1 cellular context compared by ENCODE assay signal in the genomic region with DNA sequence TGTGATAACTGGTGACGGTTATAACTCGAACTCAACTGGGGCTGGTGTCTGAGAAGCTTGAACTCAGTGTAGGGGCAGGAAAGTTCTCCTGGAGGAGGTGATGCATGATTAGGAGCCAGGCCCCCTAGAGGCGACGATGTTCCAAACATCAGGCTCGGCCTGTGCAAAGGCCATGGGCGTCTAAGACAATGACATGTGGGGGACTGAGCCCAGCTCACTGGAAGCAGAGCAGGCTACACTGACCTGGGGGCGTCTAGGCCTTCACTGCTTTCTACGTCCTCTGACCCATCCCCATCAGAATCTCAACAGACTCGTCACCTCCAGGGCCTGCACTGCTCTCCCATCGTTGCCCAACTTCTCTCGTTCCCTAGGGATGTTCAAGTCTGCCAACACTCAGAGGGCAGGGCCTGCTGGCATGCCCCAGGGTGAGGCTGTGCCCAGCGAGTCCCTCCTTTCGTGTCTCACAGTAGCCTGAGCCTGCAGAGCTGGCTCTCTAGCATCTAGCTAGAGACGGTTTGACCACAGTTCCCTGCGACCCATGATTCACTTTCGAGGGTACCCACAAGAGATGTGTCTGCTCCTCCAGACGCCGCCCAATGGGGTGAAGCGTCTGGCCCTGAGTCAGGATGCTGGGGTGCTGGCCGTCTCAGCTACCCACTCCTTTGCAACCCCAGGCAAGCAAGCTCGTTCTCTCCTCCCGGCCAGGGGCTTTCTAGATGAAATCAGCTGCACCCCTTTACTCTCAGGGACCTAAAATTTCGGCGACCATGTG.
TF ChIP-seq lines count a peak whose summit lies in the region.

No MANE protein-coding gene starts in this region.

TF ChIP-seq in HepG2, 621 proteins besides CTCF, POLR2A, EP300 and RAD21 (continued from another document and continues in another):
- TF ChIP-seq, protein P1, sequence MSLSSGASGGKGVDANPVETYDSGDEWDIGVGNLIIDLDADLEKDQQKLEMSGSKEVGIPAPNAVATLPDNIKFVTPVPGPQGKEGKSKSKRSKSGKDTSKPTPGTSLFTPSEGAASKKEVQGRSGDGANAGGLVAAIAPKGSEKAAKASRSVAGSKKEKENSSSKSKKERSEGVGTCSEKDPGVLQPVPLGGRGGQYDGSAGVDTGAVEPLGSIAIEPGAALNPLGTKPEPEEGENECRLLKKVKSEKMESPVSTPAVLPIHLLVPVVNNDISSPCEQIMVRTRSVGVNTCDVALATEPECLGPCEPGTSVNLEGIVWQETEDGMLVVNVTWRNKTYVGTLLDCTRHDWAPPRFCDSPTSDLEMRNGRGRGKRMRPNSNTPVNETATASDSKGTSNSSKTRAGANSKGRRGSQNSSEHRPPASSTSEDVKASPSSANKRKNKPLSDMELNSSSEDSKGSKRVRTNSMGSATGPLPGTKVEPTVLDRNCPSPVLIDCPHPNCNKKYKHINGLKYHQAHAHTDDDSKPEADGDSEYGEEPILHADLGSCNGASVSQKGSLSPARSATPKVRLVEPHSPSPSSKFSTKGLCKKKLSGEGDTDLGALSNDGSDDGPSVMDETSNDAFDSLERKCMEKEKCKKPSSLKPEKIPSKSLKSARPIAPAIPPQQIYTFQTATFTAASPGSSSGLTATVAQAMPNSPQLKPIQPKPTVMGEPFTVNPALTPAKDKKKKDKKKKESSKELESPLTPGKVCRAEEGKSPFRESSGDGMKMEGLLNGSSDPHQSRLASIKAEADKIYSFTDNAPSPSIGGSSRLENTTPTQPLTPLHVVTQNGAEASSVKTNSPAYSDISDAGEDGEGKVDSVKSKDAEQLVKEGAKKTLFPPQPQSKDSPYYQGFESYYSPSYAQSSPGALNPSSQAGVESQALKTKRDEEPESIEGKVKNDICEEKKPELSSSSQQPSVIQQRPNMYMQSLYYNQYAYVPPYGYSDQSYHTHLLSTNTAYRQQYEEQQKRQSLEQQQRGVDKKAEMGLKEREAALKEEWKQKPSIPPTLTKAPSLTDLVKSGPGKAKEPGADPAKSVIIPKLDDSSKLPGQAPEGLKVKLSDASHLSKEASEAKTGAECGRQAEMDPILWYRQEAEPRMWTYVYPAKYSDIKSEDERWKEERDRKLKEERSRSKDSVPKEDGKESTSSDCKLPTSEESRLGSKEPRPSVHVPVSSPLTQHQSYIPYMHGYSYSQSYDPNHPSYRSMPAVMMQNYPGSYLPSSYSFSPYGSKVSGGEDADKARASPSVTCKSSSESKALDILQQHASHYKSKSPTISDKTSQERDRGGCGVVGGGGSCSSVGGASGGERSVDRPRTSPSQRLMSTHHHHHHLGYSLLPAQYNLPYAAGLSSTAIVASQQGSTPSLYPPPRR (CRISPR knock-in tag; IDR thresholded peaks at IDR 0.05; ENCODE audit: borderline replicate concordance) = no peak
- TF ChIP-seq, protein P2, sequence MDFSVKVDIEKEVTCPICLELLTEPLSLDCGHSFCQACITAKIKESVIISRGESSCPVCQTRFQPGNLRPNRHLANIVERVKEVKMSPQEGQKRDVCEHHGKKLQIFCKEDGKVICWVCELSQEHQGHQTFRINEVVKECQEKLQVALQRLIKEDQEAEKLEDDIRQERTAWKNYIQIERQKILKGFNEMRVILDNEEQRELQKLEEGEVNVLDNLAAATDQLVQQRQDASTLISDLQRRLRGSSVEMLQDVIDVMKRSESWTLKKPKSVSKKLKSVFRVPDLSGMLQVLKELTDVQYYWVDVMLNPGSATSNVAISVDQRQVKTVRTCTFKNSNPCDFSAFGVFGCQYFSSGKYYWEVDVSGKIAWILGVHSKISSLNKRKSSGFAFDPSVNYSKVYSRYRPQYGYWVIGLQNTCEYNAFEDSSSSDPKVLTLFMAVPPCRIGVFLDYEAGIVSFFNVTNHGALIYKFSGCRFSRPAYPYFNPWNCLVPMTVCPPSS (IDR thresholded peaks at IDR 0.05) = no peak
- TF ChIP-seq TARDBP (CRISPR knock-in tag; IDR thresholded peaks at IDR 0.05) (0 out of 2 replicates have a peak, but pooled peaks have one; percentile 42), KAT2B (IDR thresholded peaks at IDR 0.05; ENCODE audit: borderline replicate concordance, low read depth, low read length) (no peak), ZNF547 (CRISPR knock-in tag; IDR thresholded peaks at IDR 0.05) (no peak), NR1H2 (CRISPR knock-in tag; IDR thresholded peaks at IDR 0.05; ENCODE audit: borderline replicate concordance, low read depth) (no peak), RBAK (CRISPR knock-in tag; IDR thresholded peaks at IDR 0.05) (no peak), ADNP (CRISPR knock-in tag; IDR thresholded peaks at IDR 0.05) (no peak), MTF2 (CRISPR knock-in tag; IDR thresholded peaks at IDR 0.05; ENCODE audit: borderline replicate concordance) (no peak), MAZ (IDR thresholded peaks at IDR 0.05; ENCODE audit: borderline replicate concordance, low read depth, low read length) (no peak), MAZ (CRISPR knock-in tag; IDR thresholded peaks at IDR 0.05; ENCODE audit: low read depth) (no peak; the same call in none of the 2 replicates), RCOR2 (CRISPR knock-in tag; IDR thresholded peaks at IDR 0.05) (0 out of 2 replicates have a peak, but pooled peaks have one; percentile 36), GABPB1 (CRISPR knock-in tag; IDR thresholded peaks at IDR 0.05) (no peak), ZNF660 (CRISPR knock-in tag; IDR thresholded peaks at IDR 0.05; ENCODE audit: borderline replicate concordance, low read depth) (no peak), ZNF264 (CRISPR knock-in tag; IDR thresholded peaks at IDR 0.05) (no peak), CAMTA2 (CRISPR knock-in tag; IDR thresholded peaks at IDR 0.05; ENCODE audit: borderline replicate concordance) (no peak), ZNF205 (CRISPR knock-in tag; IDR thresholded peaks at IDR 0.05) (no peak), PHF20 (CRISPR knock-in tag; IDR thresholded peaks at IDR 0.05) (no peak), ZNF563 (CRISPR knock-in tag; IDR thresholded peaks at IDR 0.05) (no peak), FOSL1 (CRISPR knock-in tag; IDR thresholded peaks at IDR 0.05; ENCODE audit: borderline replicate concordance) (no peak), CHD2 (IDR thresholded peaks at IDR 0.05; ENCODE audit: low read depth, low read length) (no peak), ZNF160 (CRISPR knock-in tag; IDR thresholded peaks at IDR 0.05) (no peak), ZNF772 (CRISPR knock-in tag; IDR thresholded peaks at IDR 0.05) (no peak), ZNF101 (CRISPR knock-in tag; IDR thresholded peaks at IDR 0.05; ENCODE audit: borderline replicate concordance, low read depth) (no peak), RBM39 (IDR thresholded peaks at IDR 0.05; ENCODE audit: low read depth, low read length, poor library complexity, severe bottlenecking) (no peak), KLF13 (CRISPR knock-in tag; IDR thresholded peaks at IDR 0.05) (no peak), GATAD2A (CRISPR knock-in tag; IDR thresholded peaks at IDR 0.05) (peak; percentile 58; the same call in 1 of the 2 replicates), GZF1 (CRISPR knock-in tag; IDR thresholded peaks at IDR 0.05) (no peak), CBX1 (IDR thresholded peaks at IDR 0.05; ENCODE audit: low read depth) (no peak), ZNF501 (CRISPR knock-in tag; IDR thresholded peaks at IDR 0.05) (no peak; the same call in 1 of the 2 replicates), SOX6 (IDR thresholded peaks at IDR 0.05) (no peak), SOX6 (CRISPR knock-in tag; IDR thresholded peaks at IDR 0.05) (no peak), NR3C1 (CRISPR knock-in tag; IDR thresholded peaks at IDR 0.05) (no peak)
- TF ChIP-seq, protein P3, sequence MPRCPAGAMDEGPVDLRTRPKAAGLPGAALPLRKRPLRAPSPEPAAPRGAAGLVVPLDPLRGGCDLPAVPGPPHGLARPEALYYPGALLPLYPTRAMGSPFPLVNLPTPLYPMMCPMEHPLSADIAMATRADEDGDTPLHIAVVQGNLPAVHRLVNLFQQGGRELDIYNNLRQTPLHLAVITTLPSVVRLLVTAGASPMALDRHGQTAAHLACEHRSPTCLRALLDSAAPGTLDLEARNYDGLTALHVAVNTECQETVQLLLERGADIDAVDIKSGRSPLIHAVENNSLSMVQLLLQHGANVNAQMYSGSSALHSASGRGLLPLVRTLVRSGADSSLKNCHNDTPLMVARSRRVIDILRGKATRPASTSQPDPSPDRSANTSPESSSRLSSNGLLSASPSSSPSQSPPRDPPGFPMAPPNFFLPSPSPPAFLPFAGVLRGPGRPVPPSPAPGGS (CRISPR knock-in tag; IDR thresholded peaks at IDR 0.05) = no peak
- TF ChIP-seq, protein P4, sequence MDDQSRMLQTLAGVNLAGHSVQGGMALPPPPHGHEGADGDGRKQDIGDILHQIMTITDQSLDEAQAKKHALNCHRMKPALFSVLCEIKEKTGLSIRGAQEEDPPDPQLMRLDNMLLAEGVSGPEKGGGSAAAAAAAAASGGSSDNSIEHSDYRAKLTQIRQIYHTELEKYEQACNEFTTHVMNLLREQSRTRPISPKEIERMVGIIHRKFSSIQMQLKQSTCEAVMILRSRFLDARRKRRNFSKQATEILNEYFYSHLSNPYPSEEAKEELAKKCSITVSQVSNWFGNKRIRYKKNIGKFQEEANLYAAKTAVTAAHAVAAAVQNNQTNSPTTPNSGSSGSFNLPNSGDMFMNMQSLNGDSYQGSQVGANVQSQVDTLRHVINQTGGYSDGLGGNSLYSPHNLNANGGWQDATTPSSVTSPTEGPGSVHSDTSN (CRISPR knock-in tag; IDR thresholded peaks at IDR 0.05; ENCODE audit: borderline replicate concordance) = no peak
- TF ChIP-seq, protein P5, sequence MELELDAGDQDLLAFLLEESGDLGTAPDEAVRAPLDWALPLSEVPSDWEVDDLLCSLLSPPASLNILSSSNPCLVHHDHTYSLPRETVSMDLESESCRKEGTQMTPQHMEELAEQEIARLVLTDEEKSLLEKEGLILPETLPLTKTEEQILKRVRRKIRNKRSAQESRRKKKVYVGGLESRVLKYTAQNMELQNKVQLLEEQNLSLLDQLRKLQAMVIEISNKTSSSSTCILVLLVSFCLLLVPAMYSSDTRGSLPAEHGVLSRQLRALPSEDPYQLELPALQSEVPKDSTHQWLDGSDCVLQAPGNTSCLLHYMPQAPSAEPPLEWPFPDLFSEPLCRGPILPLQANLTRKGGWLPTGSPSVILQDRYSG (CRISPR knock-in tag; IDR thresholded peaks at IDR 0.05) = no peak
- TF ChIP-seq, protein P6, sequence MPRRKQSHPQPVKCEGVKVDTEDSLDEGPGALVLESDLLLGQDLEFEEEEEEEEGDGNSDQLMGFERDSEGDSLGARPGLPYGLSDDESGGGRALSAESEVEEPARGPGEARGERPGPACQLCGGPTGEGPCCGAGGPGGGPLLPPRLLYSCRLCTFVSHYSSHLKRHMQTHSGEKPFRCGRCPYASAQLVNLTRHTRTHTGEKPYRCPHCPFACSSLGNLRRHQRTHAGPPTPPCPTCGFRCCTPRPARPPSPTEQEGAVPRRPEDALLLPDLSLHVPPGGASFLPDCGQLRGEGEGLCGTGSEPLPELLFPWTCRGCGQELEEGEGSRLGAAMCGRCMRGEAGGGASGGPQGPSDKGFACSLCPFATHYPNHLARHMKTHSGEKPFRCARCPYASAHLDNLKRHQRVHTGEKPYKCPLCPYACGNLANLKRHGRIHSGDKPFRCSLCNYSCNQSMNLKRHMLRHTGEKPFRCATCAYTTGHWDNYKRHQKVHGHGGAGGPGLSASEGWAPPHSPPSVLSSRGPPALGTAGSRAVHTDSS (CRISPR knock-in tag; conservative IDR thresholded peaks at IDR 0.05) = no peak
- TF ChIP-seq, protein P7, sequence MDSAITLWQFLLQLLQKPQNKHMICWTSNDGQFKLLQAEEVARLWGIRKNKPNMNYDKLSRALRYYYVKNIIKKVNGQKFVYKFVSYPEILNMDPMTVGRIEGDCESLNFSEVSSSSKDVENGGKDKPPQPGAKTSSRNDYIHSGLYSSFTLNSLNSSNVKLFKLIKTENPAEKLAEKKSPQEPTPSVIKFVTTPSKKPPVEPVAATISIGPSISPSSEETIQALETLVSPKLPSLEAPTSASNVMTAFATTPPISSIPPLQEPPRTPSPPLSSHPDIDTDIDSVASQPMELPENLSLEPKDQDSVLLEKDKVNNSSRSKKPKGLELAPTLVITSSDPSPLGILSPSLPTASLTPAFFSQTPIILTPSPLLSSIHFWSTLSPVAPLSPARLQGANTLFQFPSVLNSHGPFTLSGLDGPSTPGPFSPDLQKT (CRISPR knock-in tag; IDR thresholded peaks at IDR 0.05; ENCODE audit: borderline replicate concordance) = no peak
- TF ChIP-seq, protein P8, sequence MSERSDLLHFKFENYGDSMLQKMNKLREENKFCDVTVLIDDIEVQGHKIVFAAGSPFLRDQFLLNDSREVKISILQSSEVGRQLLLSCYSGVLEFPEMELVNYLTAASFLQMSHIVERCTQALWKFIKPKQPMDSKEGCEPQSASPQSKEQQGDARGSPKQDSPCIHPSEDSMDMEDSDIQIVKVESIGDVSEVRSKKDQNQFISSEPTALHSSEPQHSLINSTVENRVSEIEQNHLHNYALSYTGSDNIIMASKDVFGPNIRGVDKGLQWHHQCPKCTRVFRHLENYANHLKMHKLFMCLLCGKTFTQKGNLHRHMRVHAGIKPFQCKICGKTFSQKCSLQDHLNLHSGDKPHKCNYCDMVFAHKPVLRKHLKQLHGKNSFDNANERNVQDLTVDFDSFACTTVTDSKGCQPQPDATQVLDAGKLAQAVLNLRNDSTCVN (CRISPR knock-in tag; IDR thresholded peaks at IDR 0.05; ENCODE audit: borderline replicate concordance) = no peak
- TF ChIP-seq, protein P9, sequence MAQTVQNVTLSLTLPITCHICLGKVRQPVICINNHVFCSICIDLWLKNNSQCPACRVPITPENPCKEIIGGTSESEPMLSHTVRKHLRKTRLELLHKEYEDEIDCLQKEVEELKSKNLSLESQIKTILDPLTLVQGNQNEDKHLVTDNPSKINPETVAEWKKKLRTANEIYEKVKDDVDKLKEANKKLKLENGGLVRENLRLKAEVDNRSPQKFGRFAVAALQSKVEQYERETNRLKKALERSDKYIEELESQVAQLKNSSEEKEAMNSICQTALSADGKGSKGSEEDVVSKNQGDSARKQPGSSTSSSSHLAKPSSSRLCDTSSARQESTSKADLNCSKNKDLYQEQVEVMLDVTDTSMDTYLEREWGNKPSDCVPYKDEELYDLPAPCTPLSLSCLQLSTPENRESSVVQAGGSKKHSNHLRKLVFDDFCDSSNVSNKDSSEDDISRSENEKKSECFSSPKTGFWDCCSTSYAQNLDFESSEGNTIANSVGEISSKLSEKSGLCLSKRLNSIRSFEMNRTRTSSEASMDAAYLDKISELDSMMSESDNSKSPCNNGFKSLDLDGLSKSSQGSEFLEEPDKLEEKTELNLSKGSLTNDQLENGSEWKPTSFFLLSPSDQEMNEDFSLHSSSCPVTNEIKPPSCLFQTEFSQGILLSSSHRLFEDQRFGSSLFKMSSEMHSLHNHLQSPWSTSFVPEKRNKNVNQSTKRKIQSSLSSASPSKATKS (CRISPR knock-in tag; IDR thresholded peaks at IDR 0.05) = no peak
